ENCODE assay signal across 1 cellular context in the genomic region with DNA sequence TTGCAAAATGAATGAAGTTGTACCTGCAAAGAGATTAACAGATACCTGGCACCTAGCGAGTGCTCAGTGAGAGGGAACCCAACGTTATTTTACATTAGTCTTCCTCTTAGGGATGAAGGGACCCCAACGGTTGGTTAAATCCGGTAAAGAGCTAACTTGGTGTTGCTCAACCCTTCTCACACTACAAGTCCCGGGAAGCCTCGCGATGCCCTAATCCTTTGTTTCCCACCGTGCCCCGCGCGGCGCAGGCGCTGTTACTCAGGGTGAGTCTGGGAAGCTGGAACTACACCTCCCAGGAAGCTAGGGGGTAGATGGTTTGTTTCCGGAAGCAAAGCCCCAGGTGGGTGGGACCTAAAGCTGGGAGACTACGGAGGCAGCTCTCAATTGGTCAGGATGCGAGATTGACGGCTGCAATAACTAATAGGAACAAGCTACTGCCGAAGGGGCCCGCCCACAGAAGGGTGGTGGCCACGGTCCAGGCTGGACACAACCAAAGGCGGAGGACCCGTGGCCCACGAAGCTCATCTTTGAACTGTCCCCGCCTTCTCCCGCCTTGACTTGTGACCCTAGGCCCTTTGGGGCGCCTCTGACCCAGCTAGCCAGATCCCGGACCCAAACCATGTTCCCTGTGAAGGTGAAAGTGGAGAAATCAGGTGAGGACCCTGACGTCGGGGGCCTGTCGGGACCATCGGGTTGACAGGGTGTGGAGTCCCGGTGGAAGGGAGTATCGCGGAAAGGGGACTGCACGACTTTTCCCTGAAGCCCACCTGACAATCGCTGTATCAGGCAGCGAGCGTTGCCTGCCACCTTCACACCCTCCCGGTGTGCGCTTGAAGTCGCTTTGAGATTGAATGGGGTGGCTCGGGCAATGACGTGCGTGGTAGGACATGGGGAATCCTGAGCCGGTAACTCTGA.
TF ChIP-seq lines count a peak whose summit lies in the region.

A gene with protein sequence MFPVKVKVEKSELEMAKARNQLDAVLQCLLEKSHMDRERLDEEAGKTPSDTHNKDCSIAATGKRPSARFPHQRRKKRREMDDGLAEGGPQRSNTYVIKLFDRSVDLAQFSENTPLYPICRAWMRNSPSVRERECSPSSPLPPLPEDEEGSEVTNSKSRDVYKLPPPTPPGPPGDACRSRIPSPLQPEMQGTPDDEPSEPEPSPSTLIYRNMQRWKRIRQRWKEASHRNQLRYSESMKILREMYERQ (plus strand): TSS at position 471 of the 915 bp plus-strand sequence. CDS start 149 bp downstream, at position 620.

TF ChIP-seq in GM12878, 131 proteins besides CTCF, POLR2A, EP300 and RAD21 (continued from another document):
- TF ChIP-seq, protein P1, sequence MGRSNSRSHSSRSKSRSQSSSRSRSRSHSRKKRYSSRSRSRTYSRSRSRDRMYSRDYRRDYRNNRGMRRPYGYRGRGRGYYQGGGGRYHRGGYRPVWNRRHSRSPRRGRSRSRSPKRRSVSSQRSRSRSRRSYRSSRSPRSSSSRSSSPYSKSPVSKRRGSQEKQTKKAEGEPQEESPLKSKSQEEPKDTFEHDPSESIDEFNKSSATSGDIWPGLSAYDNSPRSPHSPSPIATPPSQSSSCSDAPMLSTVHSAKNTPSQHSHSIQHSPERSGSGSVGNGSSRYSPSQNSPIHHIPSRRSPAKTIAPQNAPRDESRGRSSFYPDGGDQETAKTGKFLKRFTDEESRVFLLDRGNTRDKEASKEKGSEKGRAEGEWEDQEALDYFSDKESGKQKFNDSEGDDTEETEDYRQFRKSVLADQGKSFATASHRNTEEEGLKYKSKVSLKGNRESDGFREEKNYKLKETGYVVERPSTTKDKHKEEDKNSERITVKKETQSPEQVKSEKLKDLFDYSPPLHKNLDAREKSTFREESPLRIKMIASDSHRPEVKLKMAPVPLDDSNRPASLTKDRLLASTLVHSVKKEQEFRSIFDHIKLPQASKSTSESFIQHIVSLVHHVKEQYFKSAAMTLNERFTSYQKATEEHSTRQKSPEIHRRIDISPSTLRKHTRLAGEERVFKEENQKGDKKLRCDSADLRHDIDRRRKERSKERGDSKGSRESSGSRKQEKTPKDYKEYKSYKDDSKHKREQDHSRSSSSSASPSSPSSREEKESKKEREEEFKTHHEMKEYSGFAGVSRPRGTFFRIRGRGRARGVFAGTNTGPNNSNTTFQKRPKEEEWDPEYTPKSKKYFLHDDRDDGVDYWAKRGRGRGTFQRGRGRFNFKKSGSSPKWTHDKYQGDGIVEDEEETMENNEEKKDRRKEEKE (IDR thresholded peaks at IDR 0.05): no peak
- peak; percentile 75 for TF ChIP-seq BRCA1 (IDR thresholded peaks at IDR 0.05; ENCODE audit: low read depth, low read length)
- TF ChIP-seq, protein P2, sequence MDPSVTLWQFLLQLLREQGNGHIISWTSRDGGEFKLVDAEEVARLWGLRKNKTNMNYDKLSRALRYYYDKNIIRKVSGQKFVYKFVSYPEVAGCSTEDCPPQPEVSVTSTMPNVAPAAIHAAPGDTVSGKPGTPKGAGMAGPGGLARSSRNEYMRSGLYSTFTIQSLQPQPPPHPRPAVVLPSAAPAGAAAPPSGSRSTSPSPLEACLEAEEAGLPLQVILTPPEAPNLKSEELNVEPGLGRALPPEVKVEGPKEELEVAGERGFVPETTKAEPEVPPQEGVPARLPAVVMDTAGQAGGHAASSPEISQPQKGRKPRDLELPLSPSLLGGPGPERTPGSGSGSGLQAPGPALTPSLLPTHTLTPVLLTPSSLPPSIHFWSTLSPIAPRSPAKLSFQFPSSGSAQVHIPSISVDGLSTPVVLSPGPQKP (IDR thresholded peaks at IDR 0.05; ENCODE audit: low read depth, low read length): peak; percentile 86
- peak; percentile 71; the same call in 1 of the 2 replicates for TF ChIP-seq POLR2AphosphoS5 (IDR thresholded peaks at IDR 0.05; ENCODE audit: low read length)
- no peak for TF ChIP-seq MYC (IDR thresholded peaks at IDR 0.05; ENCODE audit: insufficient read depth, insufficient read length, insufficient replicate concordance, low read length, severe bottlenecking)
- TF ChIP-seq FOXK2 (IDR thresholded peaks at IDR 0.05): peak; percentile 79
- TF ChIP-seq, protein P3, sequence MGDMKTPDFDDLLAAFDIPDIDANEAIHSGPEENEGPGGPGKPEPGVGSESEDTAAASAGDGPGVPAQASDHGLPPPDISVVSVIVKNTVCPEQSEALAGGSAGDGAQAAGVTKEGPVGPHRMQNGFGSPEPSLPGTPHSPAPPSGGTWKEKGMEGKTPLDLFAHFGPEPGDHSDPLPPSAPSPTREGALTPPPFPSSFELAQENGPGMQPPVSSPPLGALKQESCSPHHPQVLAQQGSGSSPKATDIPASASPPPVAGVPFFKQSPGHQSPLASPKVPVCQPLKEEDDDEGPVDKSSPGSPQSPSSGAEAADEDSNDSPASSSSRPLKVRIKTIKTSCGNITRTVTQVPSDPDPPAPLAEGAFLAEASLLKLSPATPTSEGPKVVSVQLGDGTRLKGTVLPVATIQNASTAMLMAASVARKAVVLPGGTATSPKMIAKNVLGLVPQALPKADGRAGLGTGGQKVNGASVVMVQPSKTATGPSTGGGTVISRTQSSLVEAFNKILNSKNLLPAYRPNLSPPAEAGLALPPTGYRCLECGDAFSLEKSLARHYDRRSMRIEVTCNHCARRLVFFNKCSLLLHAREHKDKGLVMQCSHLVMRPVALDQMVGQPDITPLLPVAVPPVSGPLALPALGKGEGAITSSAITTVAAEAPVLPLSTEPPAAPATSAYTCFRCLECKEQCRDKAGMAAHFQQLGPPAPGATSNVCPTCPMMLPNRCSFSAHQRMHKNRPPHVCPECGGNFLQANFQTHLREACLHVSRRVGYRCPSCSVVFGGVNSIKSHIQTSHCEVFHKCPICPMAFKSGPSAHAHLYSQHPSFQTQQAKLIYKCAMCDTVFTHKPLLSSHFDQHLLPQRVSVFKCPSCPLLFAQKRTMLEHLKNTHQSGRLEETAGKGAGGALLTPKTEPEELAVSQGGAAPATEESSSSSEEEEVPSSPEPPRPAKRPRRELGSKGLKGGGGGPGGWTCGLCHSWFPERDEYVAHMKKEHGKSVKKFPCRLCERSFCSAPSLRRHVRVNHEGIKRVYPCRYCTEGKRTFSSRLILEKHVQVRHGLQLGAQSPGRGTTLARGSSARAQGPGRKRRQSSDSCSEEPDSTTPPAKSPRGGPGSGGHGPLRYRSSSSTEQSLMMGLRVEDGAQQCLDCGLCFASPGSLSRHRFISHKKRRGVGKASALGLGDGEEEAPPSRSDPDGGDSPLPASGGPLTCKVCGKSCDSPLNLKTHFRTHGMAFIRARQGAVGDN (IDR thresholded peaks at IDR 0.05): peak; percentile 31; the same call in 1 of the 2 replicates
- TF ChIP-seq, protein P4, sequence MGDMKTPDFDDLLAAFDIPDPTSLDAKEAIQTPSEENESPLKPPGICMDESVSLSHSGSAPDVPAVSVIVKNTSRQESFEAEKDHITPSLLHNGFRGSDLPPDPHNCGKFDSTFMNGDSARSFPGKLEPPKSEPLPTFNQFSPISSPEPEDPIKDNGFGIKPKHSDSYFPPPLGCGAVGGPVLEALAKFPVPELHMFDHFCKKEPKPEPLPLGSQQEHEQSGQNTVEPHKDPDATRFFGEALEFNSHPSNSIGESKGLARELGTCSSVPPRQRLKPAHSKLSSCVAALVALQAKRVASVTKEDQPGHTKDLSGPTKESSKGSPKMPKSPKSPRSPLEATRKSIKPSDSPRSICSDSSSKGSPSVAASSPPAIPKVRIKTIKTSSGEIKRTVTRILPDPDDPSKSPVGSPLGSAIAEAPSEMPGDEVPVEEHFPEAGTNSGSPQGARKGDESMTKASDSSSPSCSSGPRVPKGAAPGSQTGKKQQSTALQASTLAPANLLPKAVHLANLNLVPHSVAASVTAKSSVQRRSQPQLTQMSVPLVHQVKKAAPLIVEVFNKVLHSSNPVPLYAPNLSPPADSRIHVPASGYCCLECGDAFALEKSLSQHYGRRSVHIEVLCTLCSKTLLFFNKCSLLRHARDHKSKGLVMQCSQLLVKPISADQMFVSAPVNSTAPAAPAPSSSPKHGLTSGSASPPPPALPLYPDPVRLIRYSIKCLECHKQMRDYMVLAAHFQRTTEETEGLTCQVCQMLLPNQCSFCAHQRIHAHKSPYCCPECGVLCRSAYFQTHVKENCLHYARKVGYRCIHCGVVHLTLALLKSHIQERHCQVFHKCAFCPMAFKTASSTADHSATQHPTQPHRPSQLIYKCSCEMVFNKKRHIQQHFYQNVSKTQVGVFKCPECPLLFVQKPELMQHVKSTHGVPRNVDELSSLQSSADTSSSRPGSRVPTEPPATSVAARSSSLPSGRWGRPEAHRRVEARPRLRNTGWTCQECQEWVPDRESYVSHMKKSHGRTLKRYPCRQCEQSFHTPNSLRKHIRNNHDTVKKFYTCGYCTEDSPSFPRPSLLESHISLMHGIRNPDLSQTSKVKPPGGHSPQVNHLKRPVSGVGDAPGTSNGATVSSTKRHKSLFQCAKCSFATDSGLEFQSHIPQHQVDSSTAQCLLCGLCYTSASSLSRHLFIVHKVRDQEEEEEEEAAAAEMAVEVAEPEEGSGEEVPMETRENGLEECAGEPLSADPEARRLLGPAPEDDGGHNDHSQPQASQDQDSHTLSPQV (IDR thresholded peaks at IDR 0.05): no peak
- peak; percentile 88 for TF ChIP-seq SREBF1 (IDR thresholded peaks at IDR 0.05; ENCODE audit: low read length)
- no peak for TF ChIP-seq SUZ12 (IDR thresholded peaks at IDR 0.05; ENCODE audit: unreplicated experiment)
- TF ChIP-seq TARDBP (IDR thresholded peaks at IDR 0.05; ENCODE audit: borderline replicate concordance): peak; percentile 6; the same call in 1 of the 2 replicates
- TF ChIP-seq GATAD2B (conservative IDR thresholded peaks at IDR 0.05; ENCODE audit: low read depth): peak; percentile 65
- TF ChIP-seq PAX5 (IDR thresholded peaks at IDR 0.05; ENCODE audit: borderline replicate concordance, low read depth, low read length): 0 out of 2 replicates have a peak, but pooled peaks have one; percentile 13
- TF ChIP-seq CBX5 (IDR thresholded peaks at IDR 0.05; ENCODE audit: low read depth): no peak
- 0 out of 4 replicates have a peak, but pooled peaks of 1 of the 2 experiments have one; percentile 55 for TF ChIP-seq SRF (IDR thresholded peaks at IDR 0.05; ENCODE audit: low read depth in 2 of 2, low read length in 2 of 2)
- TF ChIP-seq SP1 (IDR thresholded peaks at IDR 0.05; ENCODE audit: low read depth, low read length): peak; percentile 99
- TF ChIP-seq, protein P5, sequence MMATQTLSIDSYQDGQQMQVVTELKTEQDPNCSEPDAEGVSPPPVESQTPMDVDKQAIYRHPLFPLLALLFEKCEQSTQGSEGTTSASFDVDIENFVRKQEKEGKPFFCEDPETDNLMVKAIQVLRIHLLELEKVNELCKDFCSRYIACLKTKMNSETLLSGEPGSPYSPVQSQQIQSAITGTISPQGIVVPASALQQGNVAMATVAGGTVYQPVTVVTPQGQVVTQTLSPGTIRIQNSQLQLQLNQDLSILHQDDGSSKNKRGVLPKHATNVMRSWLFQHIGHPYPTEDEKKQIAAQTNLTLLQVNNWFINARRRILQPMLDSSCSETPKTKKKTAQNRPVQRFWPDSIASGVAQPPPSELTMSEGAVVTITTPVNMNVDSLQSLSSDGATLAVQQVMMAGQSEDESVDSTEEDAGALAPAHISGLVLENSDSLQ (IDR thresholded peaks at IDR 0.05): peak; percentile 99
- TF ChIP-seq NBN (IDR thresholded peaks at IDR 0.05): peak; percentile 55
- TF ChIP-seq, protein P6, sequence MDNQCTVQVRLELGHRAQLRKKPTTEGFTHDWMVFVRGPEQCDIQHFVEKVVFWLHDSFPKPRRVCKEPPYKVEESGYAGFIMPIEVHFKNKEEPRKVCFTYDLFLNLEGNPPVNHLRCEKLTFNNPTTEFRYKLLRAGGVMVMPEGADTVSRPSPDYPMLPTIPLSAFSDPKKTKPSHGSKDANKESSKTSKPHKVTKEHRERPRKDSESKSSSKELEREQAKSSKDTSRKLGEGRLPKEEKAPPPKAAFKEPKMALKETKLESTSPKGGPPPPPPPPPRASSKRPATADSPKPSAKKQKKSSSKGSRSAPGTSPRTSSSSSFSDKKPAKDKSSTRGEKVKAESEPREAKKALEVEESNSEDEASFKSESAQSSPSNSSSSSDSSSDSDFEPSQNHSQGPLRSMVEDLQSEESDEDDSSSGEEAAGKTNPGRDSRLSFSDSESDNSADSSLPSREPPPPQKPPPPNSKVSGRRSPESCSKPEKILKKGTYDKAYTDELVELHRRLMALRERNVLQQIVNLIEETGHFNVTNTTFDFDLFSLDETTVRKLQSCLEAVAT (IDR thresholded peaks at IDR 0.05): no peak
- TF ChIP-seq, protein P7, sequence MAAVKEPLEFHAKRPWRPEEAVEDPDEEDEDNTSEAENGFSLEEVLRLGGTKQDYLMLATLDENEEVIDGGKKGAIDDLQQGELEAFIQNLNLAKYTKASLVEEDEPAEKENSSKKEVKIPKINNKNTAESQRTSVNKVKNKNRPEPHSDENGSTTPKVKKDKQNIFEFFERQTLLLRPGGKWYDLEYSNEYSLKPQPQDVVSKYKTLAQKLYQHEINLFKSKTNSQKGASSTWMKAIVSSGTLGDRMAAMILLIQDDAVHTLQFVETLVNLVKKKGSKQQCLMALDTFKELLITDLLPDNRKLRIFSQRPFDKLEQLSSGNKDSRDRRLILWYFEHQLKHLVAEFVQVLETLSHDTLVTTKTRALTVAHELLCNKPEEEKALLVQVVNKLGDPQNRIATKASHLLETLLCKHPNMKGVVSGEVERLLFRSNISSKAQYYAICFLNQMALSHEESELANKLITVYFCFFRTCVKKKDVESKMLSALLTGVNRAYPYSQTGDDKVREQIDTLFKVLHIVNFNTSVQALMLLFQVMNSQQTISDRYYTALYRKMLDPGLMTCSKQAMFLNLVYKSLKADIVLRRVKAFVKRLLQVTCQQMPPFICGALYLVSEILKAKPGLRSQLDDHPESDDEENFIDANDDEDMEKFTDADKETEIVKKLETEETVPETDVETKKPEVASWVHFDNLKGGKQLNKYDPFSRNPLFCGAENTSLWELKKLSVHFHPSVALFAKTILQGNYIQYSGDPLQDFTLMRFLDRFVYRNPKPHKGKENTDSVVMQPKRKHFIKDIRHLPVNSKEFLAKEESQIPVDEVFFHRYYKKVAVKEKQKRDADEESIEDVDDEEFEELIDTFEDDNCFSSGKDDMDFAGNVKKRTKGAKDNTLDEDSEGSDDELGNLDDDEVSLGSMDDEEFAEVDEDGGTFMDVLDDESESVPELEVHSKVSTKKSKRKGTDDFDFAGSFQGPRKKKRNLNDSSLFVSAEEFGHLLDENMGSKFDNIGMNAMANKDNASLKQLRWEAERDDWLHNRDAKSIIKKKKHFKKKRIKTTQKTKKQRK (IDR thresholded peaks at IDR 0.05; ENCODE audit: low read depth, low read length): peak; percentile 70
- TF ChIP-seq ZNF274 (IDR thresholded peaks at IDR 0.05; ENCODE audit: insufficient read depth, insufficient read length): no peak
- TF ChIP-seq CREB1 (IDR thresholded peaks at IDR 0.05; ENCODE audit: low read depth): peak; percentile 90
- TF ChIP-seq MXI1 (IDR thresholded peaks at IDR 0.05; ENCODE audit: low read depth, low read length): peak; percentile 34; the same call in 1 of the 2 replicates
- no peak for TF ChIP-seq ZNF217 (IDR thresholded peaks at IDR 0.05)
- TF ChIP-seq RFX5 (IDR thresholded peaks at IDR 0.05; ENCODE audit: low read depth, low read length): 0 out of 2 replicates have a peak, but pooled peaks have one; percentile 38
- peak; percentile 29; the same call in 1 of the 2 replicates for TF ChIP-seq TAF1 (IDR thresholded peaks at IDR 0.05; ENCODE audit: borderline replicate concordance, low read depth, low read length)
